In the genomic region with DNA sequence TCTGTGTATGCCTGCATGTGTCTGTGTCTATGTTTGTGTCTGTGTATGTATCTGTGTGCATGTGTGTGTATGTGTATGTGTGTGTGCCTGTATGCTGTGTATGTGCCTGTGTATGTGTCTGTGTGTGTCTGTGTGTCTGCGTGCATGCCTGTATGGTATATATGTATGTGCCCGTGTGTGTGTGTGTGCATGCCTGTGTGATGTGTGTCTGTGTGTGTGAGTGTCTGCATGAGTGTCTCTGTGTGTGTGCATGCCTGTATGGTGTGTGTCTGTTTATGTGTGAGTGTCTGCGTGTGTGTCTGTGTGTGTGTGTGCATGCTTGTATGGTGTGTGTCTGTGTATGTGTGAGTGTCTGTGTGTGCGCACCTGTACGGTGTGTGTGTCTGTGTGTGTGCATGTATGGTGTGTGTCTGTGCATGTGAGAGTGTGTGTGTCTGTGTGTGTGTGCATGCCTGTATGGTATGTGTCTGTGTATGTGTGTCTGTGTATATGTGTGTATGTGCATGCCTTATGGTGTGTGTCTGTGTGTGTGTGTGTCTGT, we compare ENCODE assay signal across 29 cellular contexts.
"Had no signal": no experiment of that assay in that cellular context is flagged by ENCODE, and none has a peak within 500 bp of the region (broad histone marks: within the 10 kb centered on the region; RNA-seq: fewer than 3 reads in every experiment).

No MANE protein-coding gene starts in this region.

- ATAC-seq: activated CD8-positive, alpha-beta T cell treated with anti-CD3 and anti-CD28 coated beads for 36 hours; stimulated activated naive B cell treated with anti-CD40 and anti-IgM and Interleukin-4, amounts not matched to agents 10 μg/mL and 1 μg/mL and 100 μg/mL, for 72 hours had no signal

- H3K4me1 Mint-ChIP-seq: activated CD4-positive, alpha-beta T cell treated with anti-CD3 and anti-CD28 coated beads, Interleukin-2, amount 10 ng/mL, durations not matched to agents 7 days and 5 days; activated naive CD4-positive, alpha-beta T cell treated with anti-CD3 and anti-CD28 coated beads, Interleukin-2, amount 50 U/mL, for 24 hours; brain; central memory CD8-positive, alpha-beta T cell; immature natural killer cell; nephron; stimulated activated naive B cell treated with anti-CD40 and anti-IgM and Interleukin-4, amounts not matched to agents 10 μg/mL and 1 μg/mL and 100 μg/mL, for 72 hours had no signal

- H3K36me3 ChIP-seq: colonic mucosa, esophagus muscularis mucosa, left ventricle myocardium inferior, right lobe of liver, thoracic aorta, upper lobe of left lung, WERI-Rb-1 had no signal

- H3K4me1 ChIP-seq: colonic mucosa, esophagus muscularis mucosa, left ventricle myocardium inferior, right lobe of liver, upper lobe of left lung had no signal

- DNase-seq: activated CD4-positive, alpha-beta T cell treated with anti-CD3 and anti-CD28 coated beads, Interleukin-2, amount 10 ng/mL, durations not matched to agents 7 days and 5 days; activated CD4-positive, CD25-positive, alpha-beta regulatory T cell treated with anti-CD3 and anti-CD28 coated beads, Interleukin-2, amount 50 U/mL, for 72 hours; activated CD8-positive, alpha-beta T cell treated with anti-CD3 and anti-CD28 coated beads for 36 hours; activated gamma-delta T cell treated with Interleukin-2 at 50 U/mL for 16 hours; aorta; colonic mucosa; glutamatergic neuron; immature natural killer cell; kidney glomerular epithelial cell; left ventricle myocardium inferior; midbrain; nucleus accumbens; stimulated activated CD4-positive, alpha-beta T cell treated with anti-CD3 and anti-CD28 coated beads, Interleukin-1b, Interleukin-23, amount 100 ng/mL, for 48 hours; stimulated activated CD8-positive, alpha-beta memory T cell treated with anti-CD3 and anti-CD28 coated beads, Interleukin-4, amount 100 ng/mL, for 48 hours; stimulated activated naive B cell treated with anti-CD40 and anti-IgM and Interleukin-4, amounts not matched to agents 10 μg/mL and 1 μg/mL and 100 μg/mL, for 72 hours; T-helper 1 cell; WERI-Rb-1 had no signal

- FAIRE-seq: frontal cortex, TTC549 had no signal

- H3K27me3 Mint-ChIP-seq: activated CD4-positive, alpha-beta T cell treated with anti-CD3 and anti-CD28 coated beads, Interleukin-2, amount 10 ng/mL, durations not matched to agents 7 days and 5 days; activated CD8-positive, alpha-beta T cell treated with anti-CD3 and anti-CD28 coated beads for 36 hours; activated naive CD4-positive, alpha-beta T cell treated with anti-CD3 and anti-CD28 coated beads, Interleukin-2, amount 50 U/mL, for 24 hours; central memory CD8-positive, alpha-beta T cell; stimulated activated naive B cell treated with anti-CD40 and anti-IgM and Interleukin-4, amounts not matched to agents 10 μg/mL and 1 μg/mL and 100 μg/mL, for 72 hours had no signal

- H3K79me2 ChIP-seq: hepatocyte had no signal

- H3K27ac Mint-ChIP-seq: activated CD4-positive, alpha-beta T cell treated with anti-CD3 and anti-CD28 coated beads, Interleukin-2, amount 10 ng/mL, durations not matched to agents 7 days and 5 days; activated CD8-positive, alpha-beta T cell treated with anti-CD3 and anti-CD28 coated beads for 36 hours; activated naive CD4-positive, alpha-beta T cell treated with anti-CD3 and anti-CD28 coated beads, Interleukin-2, amount 50 U/mL, for 24 hours; brain; immature natural killer cell; nephron; stimulated activated naive B cell treated with anti-CD40 and anti-IgM and Interleukin-4, amounts not matched to agents 10 μg/mL and 1 μg/mL and 100 μg/mL, for 72 hours had no signal

- H2AFZ ChIP-seq: hepatocyte had no signal

- H3K9me3 ChIP-seq: colonic mucosa, esophagus muscularis mucosa, left ventricle myocardium inferior, right lobe of liver, thoracic aorta, upper lobe of left lung had no signal

- H3K4me2 ChIP-seq: hepatocyte had no signal

- H3K27me3 ChIP-seq: colonic mucosa, esophagus muscularis mucosa, hepatocyte, right lobe of liver, upper lobe of left lung had no signal

- H3K36me3 Mint-ChIP-seq: activated naive CD4-positive, alpha-beta T cell treated with anti-CD3 and anti-CD28 coated beads, Interleukin-2, amount 50 U/mL, for 24 hours; brain; immature natural killer cell; stimulated activated naive B cell treated with anti-CD40 and anti-IgM and Interleukin-4, amounts not matched to agents 10 μg/mL and 1 μg/mL and 100 μg/mL, for 72 hours had no signal

- H3K27ac ChIP-seq: colonic mucosa, esophagus muscularis mucosa, hepatocyte, left ventricle myocardium inferior, right lobe of liver, skin epidermis, thoracic aorta, upper lobe of left lung, WERI-Rb-1 had no signal

- H3K4me3 ChIP-seq: colonic mucosa, esophagus muscularis mucosa, hepatocyte, left ventricle myocardium inferior, right lobe of liver, skin epidermis, thoracic aorta, upper lobe of left lung had no signal

- H3K9me3 Mint-ChIP-seq: activated naive CD4-positive, alpha-beta T cell treated with anti-CD3 and anti-CD28 coated beads, Interleukin-2, amount 50 U/mL, for 24 hours; central memory CD8-positive, alpha-beta T cell had no signal

- H3K4me3 Mint-ChIP-seq: activated CD4-positive, alpha-beta T cell treated with anti-CD3 and anti-CD28 coated beads, Interleukin-2, amount 10 ng/mL, durations not matched to agents 7 days and 5 days; activated CD8-positive, alpha-beta T cell treated with anti-CD3 and anti-CD28 coated beads for 36 hours; activated naive CD4-positive, alpha-beta T cell treated with anti-CD3 and anti-CD28 coated beads, Interleukin-2, amount 50 U/mL, for 24 hours; brain; central memory CD8-positive, alpha-beta T cell; immature natural killer cell; nephron; stimulated activated naive B cell treated with anti-CD40 and anti-IgM and Interleukin-4, amounts not matched to agents 10 μg/mL and 1 μg/mL and 100 μg/mL, for 72 hours had no signal
